In genomic region chr2:132424526-132425121, GRCh38 we compare ENCODE assay signal across 14 cellular contexts. TPM values are rescaled to one million over a fixed set of nuclear protein-coding genes. Genes with fewer than 3 reads are reported as not detected.
A peak's percentile ranks its signal among the peaks of the same experiment; 100 is the strongest.
DNase-seq lines count a peak whose midpoint lies in the region; ATAC-seq, FAIRE-seq and TF ChIP-seq lines count a peak whose summit lies in the region.
"Had no signal": no experiment of that assay in that cellular context is flagged by ENCODE, and none has a peak within 500 bp of the region (broad histone marks: within the 10 kb centered on the region; RNA-seq: fewer than 3 reads in every experiment).

No MANE protein-coding gene starts in this region.

- CTCF ChIA-PET in HepG2 (lab: Yijun Ruan, JAX; ENCODE audit: low intra/inter-chr PET ratio, low total read pairs), result no interaction called here

- in situ Hi-C loops in HepG2 (cut with HindIII; ENCODE audit: extremely low pct_ligation_motif_present, low pct_unique_long_range_greater_than_20kb), result no loop called here

- H3K4me1 ChIP-seq in esophagus muscularis mucosa (no peaks in the 10 kb centered on the region), HepG2 (ENCODE audit: insufficient read depth, low read length) (peaks cover 25% of the 10 kb centered on the region), suprapubic skin (peaks cover 7% of the 10 kb centered on the region)

- H3K27ac ChIP-seq in esophagus muscularis mucosa (replicated peaks in 1 of 4), result no peak overlapping the region
- no peak overlapping the region for H3K27ac ChIP-seq in HepG2 (ENCODE audit: extremely low read length, insufficient read depth, low read length)
- H3K27ac ChIP-seq in suprapubic skin, result peak overlapping the region; percentile 24
- H3K27ac ChIP-seq: ovary had no signal

- BruUV-seq in HepG2 (replicated peaks; lab: Mats Ljungman, UMichigan), result no TSS peak

- peak overlapping the region; percentile 44 for H2AFZ ChIP-seq in HepG2 (ENCODE audit: low read length)

- FAIRE-seq in HTR-8/SVneo (lab: Jason Lieb, UNC) (peak; percentile 28), HepG2 (lab: Jason Lieb, UNC) (no peak)
- FAIRE-seq: endothelial cell of umbilical vein had no signal

- H3K79me2 ChIP-seq in HepG2 (ENCODE audit: insufficient read depth, low read length), result no peaks in the 10 kb centered on the region

- H3K27me3 ChIP-seq in esophagus muscularis mucosa, result no peaks in the 10 kb centered on the region
- H3K27me3 ChIP-seq in HepG2 (ENCODE audit: control insufficient read depth in 1 of 2, insufficient read depth in 2 of 2, low read length in 2 of 2), result no peaks in the 10 kb centered on the region
- no peaks in the 10 kb centered on the region for H3K27me3 ChIP-seq in suprapubic skin
- H3K27me3 ChIP-seq: ovary had no signal

- intact Hi-C loops in esophagus muscularis mucosa (cut with DNase I) (no loop called here), HepG2 (cut with micrococcal nuclease; ENCODE audit: unreplicated experiment) (loop anchor here (1.0 kb wide), 1 partner anchor 16 kb away; no protein-coding TSS in a partner anchor)

- H3K36me3 ChIP-seq in esophagus muscularis mucosa (no peaks in the 10 kb centered on the region), HepG2 (replicated peaks in 1 of 2; ENCODE audit: control insufficient read depth in 1 of 2, insufficient read depth in 2 of 2, low read length in 2 of 2) (no peaks in the 10 kb centered on the region), suprapubic skin (no peaks in the 10 kb centered on the region)
- H3K36me3 ChIP-seq: ovary had no signal

- no peak for TF ChIP-seq RAD21 in HepG2 (CRISPR knock-in tag; IDR thresholded peaks at IDR 0.05)

- DNase-seq in HTR-8/SVneo (ENCODE audit: insufficient read length, low spot score) (no peak), esophagus muscularis mucosa (ENCODE audit: extremely low spot score) (peak; percentile 83), HepG2 (ENCODE audit: low spot score) (peak; percentile 69), suprapubic skin (ENCODE audit: low spot score in 2 of 2) (no peak)
- no peak for DNase-seq in activated CD4-positive, alpha-beta T cell treated with anti-CD3 and anti-CD28 coated beads, Interleukin-2, amount 50 U/mL, for 1 hour
- DNase-seq: activated T-cell treated with anti-CD3 and anti-CD28 coated beads, Interleukin-2, amount 50 U/mL, for 48 hours; CD8-positive, alpha-beta memory T cell; ovary; stimulated activated CD4-positive, alpha-beta T cell treated with anti-CD3 and anti-CD28 coated beads, Interleukin-4, amount 100 ng/mL, for 1 hour; stimulated activated naive CD8-positive, alpha-beta T cell treated with anti-CD3 and anti-CD28 coated beads, Interleukin-15, Interleukin-2, amounts not matched to agents 100 U/mL and 50 U/mL, for 24 hours; SW 1271 had no signal

- no peaks in the 10 kb centered on the region for H4K20me1 ChIP-seq in HepG2 (ENCODE audit: insufficient read depth, low read length)

- TF ChIP-seq EP300 in esophagus muscularis mucosa (IDR thresholded peaks at IDR 0.05) (no peak), HepG2 (IDR thresholded peaks at IDR 0.05; ENCODE audit: low read depth in 2 of 2, low read length in 2 of 2) (no peak), HepG2 (CRISPR knock-in tag; IDR thresholded peaks at IDR 0.05; ENCODE audit: borderline replicate concordance) (no peak), suprapubic skin (IDR thresholded peaks at IDR 0.05) (no peak)

- no peaks in the 10 kb centered on the region for H3K9me3 ChIP-seq in esophagus muscularis mucosa
- no peaks in the 10 kb centered on the region for H3K9me3 ChIP-seq in HepG2 (ENCODE audit: low read length)
- H3K9me3 ChIP-seq in suprapubic skin, result no peaks in the 10 kb centered on the region
- H3K9me3 ChIP-seq: ovary had no signal

- H3K4me2 ChIP-seq in HepG2 (ENCODE audit: low read depth, low read length), result peak overlapping the region; percentile 54

- H3K4me3 ChIP-seq in esophagus muscularis mucosa (no peak overlapping the region), HepG2 (replicated peaks in 1 of 3; ENCODE audit: insufficient read depth in 1 of 3, low read depth in 2 of 3, low read length in 3 of 3) (peak overlapping the region in 1 of 3 experiments; percentile 10; a peak in 1 of 6 replicates), suprapubic skin (no peak overlapping the region)
- H3K4me3 ChIP-seq: ovary had no signal

- no peak overlapping the region for H3K9ac ChIP-seq in HepG2 (ENCODE audit: insufficient read depth, low read depth, low read length)

- TF ChIP-seq POLR2A in esophagus muscularis mucosa (IDR thresholded peaks at IDR 0.05; ENCODE audit: low read depth) (no peak), HepG2 (IDR thresholded peaks at IDR 0.05; ENCODE audit: insufficient read depth in 1 of 2, low read depth in 2 of 2, low read length in 2 of 2) (no peak), suprapubic skin (IDR thresholded peaks at IDR 0.05) (no peak)

- ATAC-seq in HepG2 (peak; percentile 93), HG03565 (IDR thresholded peaks at IDR 0.05; ENCODE audit: unreplicated experiment) (no peak), GM21529 (IDR thresholded peaks at IDR 0.05; ENCODE audit: unreplicated experiment) (no peak)
- ATAC-seq: stimulated activated naive CD8-positive, alpha-beta T cell treated with anti-CD3 and anti-CD28 coated beads, Interleukin-15, Interleukin-2, amounts not matched to agents 100 U/mL and 50 U/mL, for 24 hours had no signal

- TF ChIP-seq CTCF in esophagus muscularis mucosa (IDR thresholded peaks at IDR 0.05), result no peak
- peak; percentile 30 for TF ChIP-seq CTCF in HepG2 (CRISPR knock-in tag; IDR thresholded peaks at IDR 0.05)
- no peak for TF ChIP-seq CTCF in suprapubic skin (IDR thresholded peaks at IDR 0.05)

- 88% methylated on average over 5 of the region's 5 CpGs for WGBS in esophagus muscularis mucosa
- WGBS in HepG2 (ENCODE audit: low lambda C conversion rate), result 2% methylated on average over 5 of the region's 5 CpGs
- 78% methylated on average over 5 of the region's 5 CpGs for WGBS in suprapubic skin

- POLR2A ChIA-PET in HepG2 (lab: Yijun Ruan, JAX), result interaction anchor here (0.7 to 2.8 kb wide), 3 partner anchors 8 to 76 kb away, joined by 3 to 10 read pairs (median 6); partner anchors contain the start of gene GPR39

TF ChIP-seq in HepG2, 621 proteins besides CTCF, POLR2A, EP300 and RAD21 (continues in another document):
- TF ChIP-seq ZNF7 (CRISPR knock-in tag; IDR thresholded peaks at IDR 0.05) (peak; percentile 67; the same call in 1 of the 2 replicates), EHMT2 (IDR thresholded peaks at IDR 0.05; ENCODE audit: borderline replicate concordance, low read depth, low read length) (peak; percentile 41; the same call in 1 of the 2 replicates), ZNF782 (CRISPR knock-in tag; IDR thresholded peaks at IDR 0.05; ENCODE audit: borderline replicate concordance) (no peak), ZMYM4 (CRISPR knock-in tag; IDR thresholded peaks at IDR 0.05) (peak; percentile 41), MED1 (CRISPR knock-in tag; IDR thresholded peaks at IDR 0.05) (0 out of 2 replicates have a peak, but pooled peaks have one; percentile 20), TFAP4 (IDR thresholded peaks at IDR 0.05; ENCODE audit: borderline replicate concordance, low read depth) (peak; percentile 37; the same call in 1 of the 2 replicates)

RNA-seq across cellular contexts. Expression of gene GPR39, which starts 8.0 kb away (rescaled TPM):
- total RNA-seq in esophagus muscularis mucosa (1 to 10 TPM in 1 of 4 donors, under 1 TPM in 1, not detected in 2; 0.13 to 1.3 TPM), HepG2 (2016; rRNA removed; fragmentation: Illumina TruSeq; extraction: Trizol) (0.51 and 0.62 TPM in 2 replicates), suprapubic skin (1 to 10 TPM in 3 of 4 donors, under 1 TPM in 1; 0.72 to 1.6 (median 1.4) TPM)
- total RNA-seq in HepG2 (2016; cell fraction: cytosol; rRNA removed; fragmentation: Illumina TruSeq; extraction: Trizol; ENCODE audit: low read depth), result 0.18 TPM in 1 of 2 replicates, not detected in the other
- 0.21 and 0.84 TPM in 2 replicates for total RNA-seq in HepG2 (2016; cell fraction: insoluble cytoplasmic fraction; rRNA removed; fragmentation: Illumina TruSeq; extraction: Trizol)
- total RNA-seq in HepG2 (2016; cell fraction: membrane; rRNA removed; fragmentation: Illumina TruSeq; extraction: Trizol), result 0.24 and 0.28 TPM in 2 replicates
- 1.7 and 2.3 TPM in 2 replicates for total RNA-seq in HepG2 (2016; cell fraction: nucleus; rRNA removed; fragmentation: Illumina TruSeq; extraction: Trizol)
- polyA plus RNA-seq in HepG2 (2011; rRNA removed), result 0.16 and 0.55 TPM in 2 replicates
- polyA plus RNA-seq in HepG2 (2011; cell fraction: cytosol; rRNA removed), result 0.19 and 0.34 TPM in 2 replicates
- polyA plus RNA-seq in HepG2 (2011; cell fraction: nucleus; rRNA removed), result 0.23 and 0.42 TPM in 2 replicates
- 0.36 and 0.47 TPM in 2 replicates for polyA plus RNA-seq in HepG2 (2012)
- polyA plus RNA-seq in HepG2 (2016; cell fraction: cytosol; fragmentation: Illumina TruSeq; extraction: Trizol; ENCODE audit: low read depth), result 0.28 TPM in 1 of 2 replicates, not detected in the other
- 0.17 and 0.29 TPM in 2 replicates for polyA plus RNA-seq in HepG2 (2016; cell fraction: insoluble cytoplasmic fraction; fragmentation: Illumina TruSeq; extraction: Trizol; ENCODE audit: low read depth)
- 0.08 and 0.23 TPM in 2 replicates for polyA plus RNA-seq in HepG2 (2016; cell fraction: membrane; fragmentation: Illumina TruSeq; extraction: Trizol; ENCODE audit: low read depth)
- 0.42 and 0.97 TPM in 2 replicates for polyA plus RNA-seq in HepG2 (2016; cell fraction: nucleus; fragmentation: Illumina TruSeq; extraction: Trizol; ENCODE audit: insufficient read depth, low read depth)
- 5.2 and 30.2 TPM in 2 replicates for polyA minus RNA-seq in HepG2 (2011; rRNA and poly(A)+ RNA removed; ENCODE audit: low replicate concordance)
- 0.44 TPM in 1 of 2 replicates, not detected in the other for polyA minus RNA-seq in HepG2 (2011; cell fraction: cytosol; rRNA and poly(A)+ RNA removed)
- 2.4 and 3.7 TPM in 2 replicates for polyA minus RNA-seq in HepG2 (2011; cell fraction: nucleus; rRNA and poly(A)+ RNA removed)
- total RNA-seq: CD8-positive, alpha-beta memory T cell had no signal
- polyA plus RNA-seq: CD8-positive, alpha-beta memory T cell had no signal

Comparison
In these comparisons a context has a peak if more than half of its experiments do, and no peak if none do; other contexts are left out.
1. DNase-seq: peak in esophagus muscularis mucosa (single experiment) and HepG2 (single experiment); none in HTR-8/SVneo (single experiment), suprapubic skin (0 of 2) and activated CD4-positive, alpha-beta T cell treated with anti-CD3 and anti-CD28 coated beads, Interleukin-2, amount 50 U/mL, for 1 hour (single experiment).